35 cellular contexts compared by ENCODE assay signal in the genomic region with DNA sequence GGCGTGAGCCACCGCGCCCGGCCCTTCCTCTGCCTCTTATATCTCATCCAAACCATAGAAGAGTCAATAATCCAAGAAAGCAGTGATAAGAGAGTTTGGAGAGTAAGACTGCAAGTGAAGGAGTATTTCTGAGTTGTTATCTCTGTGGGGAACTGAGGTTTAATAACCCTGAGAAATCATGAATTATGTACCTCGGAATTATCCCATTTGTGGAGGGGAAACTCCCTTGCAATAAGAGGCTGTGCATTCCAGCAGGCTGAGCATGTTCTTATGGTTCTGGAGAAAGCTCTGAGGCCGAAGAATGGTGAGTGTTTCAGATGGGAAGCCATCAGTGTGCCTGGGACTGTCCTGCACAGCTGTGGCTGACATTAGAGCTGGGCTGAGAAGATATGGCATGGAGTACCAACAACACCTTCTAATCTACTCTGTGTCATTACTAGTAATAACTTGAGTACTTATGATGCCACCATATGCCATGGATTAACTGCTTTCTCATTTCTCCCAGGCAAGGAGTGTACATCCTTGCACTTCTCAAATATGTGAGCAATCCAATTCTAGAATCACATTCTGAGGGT. TPM values are rescaled to one million over a fixed set of nuclear protein-coding genes. Genes with fewer than 3 reads are reported as not detected.
"Had no signal": no experiment of that assay in that cellular context is flagged by ENCODE, and none has a peak within 500 bp of the region (broad histone marks: within the 10 kb centered on the region; RNA-seq: fewer than 3 reads in every experiment).

No MANE protein-coding gene starts in this region.

- H3K4me1 ChIP-seq: breast epithelium, esophagus muscularis mucosa, foreskin keratinocyte, heart right ventricle, left ventricle myocardium inferior, prostate gland, sigmoid colon, upper lobe of left lung, vagina had no signal

- H3K27me3 ChIP-seq: breast epithelium, esophagus muscularis mucosa, sigmoid colon, thyroid gland, upper lobe of left lung, vagina had no signal

- H3K36me3 ChIP-seq: breast epithelium, esophagus muscularis mucosa, heart right ventricle, left ventricle myocardium inferior, neutrophil, prostate gland, sigmoid colon, thyroid gland, upper lobe of left lung, vagina had no signal

- DNase-seq: activated CD4-positive, alpha-beta memory T cell treated with anti-CD3 and anti-CD28 coated beads for 36 hours; activated CD4-positive, alpha-beta T cell treated with anti-CD3 and anti-CD28 coated beads, Interleukin-2, amount 10 ng/mL, durations not matched to agents 24 days and 14 days; activated CD4-positive, CD25-positive, alpha-beta regulatory T cell treated with anti-CD3 and anti-CD28 coated beads, Interleukin-2, amount 50 U/mL, for 72 hours; activated CD8-positive, alpha-beta memory T cell treated with anti-CD3 and anti-CD28 coated beads, Interleukin-2, amount 50 U/mL, for 4 hours; activated gamma-delta T cell; activated naive CD4-positive, alpha-beta T cell treated with anti-CD3 and anti-CD28 coated beads, Interleukin-2, amount 10 ng/mL, durations not matched to agents 7 days and 5 days; activated T-cell treated with anti-CD3 and anti-CD28 coated beads, Interleukin-2, amount 50 U/mL, for 1 hour; amygdala; central memory CD4-positive, alpha-beta T cell; foreskin keratinocyte; heart right ventricle; islet precursor cell; left ventricle myocardium inferior; nephron progenitor cell; retina; sigmoid colon; small intestine; stimulated activated CD4-positive, alpha-beta T cell treated with anti-CD3 and anti-CD28 coated beads, Interleukin-4, amount 100 ng/mL, for 4 hours; stimulated activated CD8-positive, alpha-beta memory T cell treated with anti-CD3 and anti-CD28 coated beads, Interleukin-4, amount 100 ng/mL, for 48 hours; stimulated activated naive CD8-positive, alpha-beta T cell treated with anti-CD3 and anti-CD28 coated beads, Interleukin-15, amount 100 ng/mL, for 72 hours; substantia nigra; T-helper 17 cell; T1000; thyroid gland had no signal

- H3K9me3 ChIP-seq: breast epithelium, esophagus muscularis mucosa, heart right ventricle, left ventricle myocardium inferior, neutrophil, prostate gland, sigmoid colon, thyroid gland, upper lobe of left lung, vagina had no signal

- H3K27ac ChIP-seq: breast epithelium, esophagus muscularis mucosa, foreskin keratinocyte, heart right ventricle, left ventricle myocardium inferior, neutrophil, prostate gland, sigmoid colon, thyroid gland, upper lobe of left lung, vagina had no signal

- H3K4me3 ChIP-seq: breast epithelium, esophagus muscularis mucosa, heart right ventricle, left ventricle myocardium inferior, lung, prostate gland, sigmoid colon, thyroid gland, upper lobe of left lung, vagina had no signal

- ATAC-seq: foreskin keratinocyte; heart right ventricle; stimulated activated memory B cell treated with anti-CD40 and anti-IgM and Interleukin-4, amounts not matched to agents 10 μg/mL and 1 μg/mL and 100 μg/mL, for 72 hours; stimulated activated naive CD8-positive, alpha-beta T cell treated with anti-CD3 and anti-CD28 coated beads, Interleukin-15, amount 100 ng/mL, for 72 hours; T-helper 17 cell had no signal

RNA-seq across cellular contexts. Expression of a gene that starts 31.4 kb away (rescaled TPM):
- total RNA-seq: activated CD4-positive, alpha-beta T cell treated with anti-CD3 and anti-CD28 coated beads, Interleukin-2, amount 10 ng/mL, durations not matched to agents 24 days and 14 days; activated CD8-positive, alpha-beta memory T cell treated with anti-CD3 and anti-CD28 coated beads for 36 hours; endothelial cell of umbilical vein; left ventricle myocardium inferior; osteocyte; T-helper 17 cell had no signal

RNA-seq across cellular contexts. Expression of a gene that starts 52.7 kb away (rescaled TPM):
- total RNA-seq: osteocyte, T-helper 17 cell had no signal
